ENCODE assay signal across 8 cellular contexts in the genomic region with DNA sequence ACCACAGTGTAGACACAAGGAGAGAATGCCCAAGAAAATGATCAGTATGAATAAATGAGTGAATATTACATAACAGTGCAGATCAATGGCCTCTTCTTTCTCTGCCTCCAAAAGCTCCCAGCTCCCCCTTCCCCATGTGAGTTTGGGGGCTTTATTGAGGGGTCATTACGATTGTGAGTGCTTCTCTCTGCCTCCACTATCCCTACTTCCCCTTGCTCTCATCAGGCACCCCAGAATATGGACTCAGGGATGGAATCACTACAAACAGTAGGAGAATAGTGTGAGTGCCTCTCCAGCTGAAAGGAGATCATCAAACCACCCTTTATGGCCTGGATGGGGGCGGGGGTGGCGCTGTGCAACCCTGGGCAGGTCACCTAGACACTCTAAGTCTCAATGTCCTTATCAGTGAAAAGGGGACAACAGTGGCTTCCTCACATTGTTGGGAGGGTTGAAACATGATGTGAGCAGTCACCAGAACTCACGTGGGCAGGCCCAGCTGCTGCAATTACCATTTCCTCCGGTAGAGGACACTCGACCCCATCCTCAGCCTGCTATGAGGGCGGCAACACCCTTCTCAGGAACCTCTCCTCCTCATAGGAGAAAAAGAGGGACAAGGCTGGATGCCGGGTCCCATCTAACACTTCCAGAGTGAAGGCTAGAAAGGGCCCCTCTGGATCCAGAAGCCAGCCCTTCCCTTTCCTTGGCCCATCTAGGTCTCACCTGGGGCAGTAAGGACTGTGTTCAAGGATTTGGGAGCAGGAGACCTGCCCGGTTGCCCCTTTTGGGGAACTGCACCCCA. TPM values are rescaled to one million over a fixed set of nuclear protein-coding genes. Genes with fewer than 3 reads are reported as not detected.
DNase-seq lines count a peak whose midpoint lies in the region; ATAC-seq, FAIRE-seq and TF ChIP-seq lines count a peak whose summit lies in the region.

No MANE protein-coding gene starts in this region.

- no peak for FAIRE-seq in K562 (lab: Jason Lieb, UNC)
- no peak for FAIRE-seq in small intestine (lab: Jason Lieb, UNC)

- ATAC-seq in GM21576 (IDR thresholded peaks at IDR 0.05; ENCODE audit: unreplicated experiment): peak; percentile 35
- peak; percentile 89 for ATAC-seq in K562
- no peak for ATAC-seq in GM21717 (IDR thresholded peaks at IDR 0.05; ENCODE audit: unreplicated experiment)

- H3K4me3 ChIP-seq in BE2C (ENCODE audit: low read depth, low read length) (no peak overlapping the region), K562 (no peak overlapping the region), iPS DF 6.9 (ENCODE audit: low read length) (no peak overlapping the region), small intestine (ENCODE audit: low read depth in 1 of 2, low read length in 2 of 2) (no peak overlapping the region)

- H3K9me3 ChIP-seq in BE2C (no peaks in the 10 kb centered on the region), K562 (replicated peaks; ENCODE audit: control insufficient read depth, insufficient read depth, low read depth, low read length) (no peaks in the 10 kb centered on the region), iPS DF 6.9 (ENCODE audit: control insufficient read depth, insufficient read depth, low read length) (no peaks in the 10 kb centered on the region), small intestine (ENCODE audit: control insufficient read depth, low read depth) (no peaks in the 10 kb centered on the region)

- no TSS peak for BruUV-seq in K562 (replicated peaks; lab: Mats Ljungman, UMichigan)

- H3K27me3 ChIP-seq in BE2C (peaks cover 11% of the 10 kb centered on the region), K562 (ENCODE audit: control insufficient read depth in 2 of 2, insufficient read depth in 2 of 2, low read length in 2 of 2) (no peaks in the 10 kb centered on the region), iPS DF 6.9 (ENCODE audit: control insufficient read depth, insufficient read depth, low read length) (peaks cover 31% of the 10 kb centered on the region), small intestine (ENCODE audit: control insufficient read depth in 2 of 2, insufficient read depth in 2 of 2, low read length in 2 of 2) (peaks cover 3 to 10% of the 10 kb centered on the region in 2 donors)

- H3K27ac ChIP-seq in K562 (ENCODE audit: extremely low read depth, low read depth, low read length) (peak overlapping the region; percentile 27; the same call in 1 of the 3 replicates), iPS DF 6.9 (ENCODE audit: low read length) (no peak overlapping the region), small intestine (ENCODE audit: low read depth in 1 of 2, low read length in 1 of 2) (no peak overlapping the region)

- H3K4me1 ChIP-seq in BE2C (peaks cover 4% of the 10 kb centered on the region), K562 (replicated peaks in 1 of 2; ENCODE audit: control insufficient read depth in 2 of 2, insufficient read depth in 2 of 2, low read length in 2 of 2) (peaks cover 20 to 27% of the 10 kb centered on the region in 2 experiments), iPS DF 6.9 (ENCODE audit: control insufficient read depth, insufficient read depth, low read length) (peaks cover 3% of the 10 kb centered on the region; the same call in 1 of the 2 replicates), small intestine (ENCODE audit: control insufficient read depth in 2 of 2, insufficient read depth in 1 of 2, low read depth in 1 of 2, low read length in 1 of 2) (no peaks in the 10 kb centered on the region)

- POLR2A ChIA-PET in K562 (lab: Yijun Ruan, JAX): interaction anchor here (0.6 to 1.1 kb wide), 6 partner anchors 9 to 196 kb away, joined by 3 to 6 read pairs (median 4); no protein-coding TSS in a partner anchor

- peak; percentile 83 for DNase-seq in BE2C
- peak; percentile 65 for DNase-seq in NCI-H2107 treated with DMSO at 0.1 percent for 48 hours (lab: John Stamatoyannopoulos, UW; ENCODE audit: unreplicated experiment)
- DNase-seq in UCSD-AML1 (lab: John Stamatoyannopoulos, UW; ENCODE audit: unreplicated experiment): peak; percentile 86
- peak; percentile 89 to 96 (median 91) for DNase-seq in K562 (ENCODE audit: extremely low read depth in 1 of 4, low spot score in 3 of 4)
- DNase-seq in iPS DF 6.9 (ENCODE audit: low read depth, low spot score): peak; percentile 78
- peak; percentile 85 for DNase-seq in small intestine

- CTCF ChIA-PET in K562 (lab: Yijun Ruan, JAX; ENCODE audit: low intra/inter-chr PET ratio): interaction anchor here (0.6 to 2.8 kb wide), 6 partner anchors 24 to 192 kb away, joined by 3 to 25 read pairs (median 4); a partner anchor contains a TSS

- in situ Hi-C loops in K562 (cut with MboI): loop anchor here (5.0 kb wide), 1 partner anchor 55 kb away; a partner anchor contains a TSS

- no peaks in the 10 kb centered on the region for H4K20me1 ChIP-seq in K562 (replicated peaks; ENCODE audit: control insufficient read depth, insufficient read depth, low read length)

- H3K9ac ChIP-seq in K562 (ENCODE audit: insufficient read depth in 1 of 2, low read depth in 2 of 2, low read length in 2 of 2): no peak overlapping the region; a peak in 1 of 4 replicates

- WGBS in K562 (ENCODE audit: insufficient coverage, low coverage, missing lambda C conversion rate): 6% methylated on average over 9 of the region's 9 CpGs
- WGBS in iPS DF 6.9 (ENCODE audit: insufficient coverage, insufficient read length): no CpG with 5 or more reads among the region's 9 CpGs
- WGBS in small intestine, 3 donors: 7 to 11% (median 9%) methylated on average over 9 of the region's 9 CpGs

- TF ChIP-seq EP300 in K562 (IDR thresholded peaks at IDR 0.05; ENCODE audit: low read length): no peak

- H3K79me2 ChIP-seq in K562 (ENCODE audit: control insufficient read depth, insufficient read depth, low read length): no peaks in the 10 kb centered on the region; the same call in 2 of the 3 replicates

- intact Hi-C loops in K562 (cut with micrococcal nuclease): loop anchor here (1.0 to 10.0 kb wide), 5 partner anchors 26 to 188 kb away; a partner anchor contains a TSS

- TF ChIP-seq CTCF in BE2C (IDR thresholded peaks at IDR 0.05; ENCODE audit: low read depth, low read length) (peak; percentile 97), K562 (IDR thresholded peaks at IDR 0.05 in 2 of 3, conservative IDR thresholded peaks at IDR 0.05 in 1 of 3; ENCODE audit: insufficient read depth in 2 of 3, low read depth in 1 of 3, low read length in 3 of 3) (peak; percentile 94 to 99 (median 99))

- TF ChIP-seq POLR2A in K562 (conservative IDR thresholded peaks at IDR 0.05): no peak

- peak overlapping the region; percentile 86 for H2AFZ ChIP-seq in K562 (ENCODE audit: low read depth, low read length)

- H3K4me2 ChIP-seq in K562 (ENCODE audit: insufficient read depth, low read length): peak overlapping the region; percentile 56

- no peaks in the 10 kb centered on the region for H3K36me3 ChIP-seq in BE2C
- H3K36me3 ChIP-seq in K562 (ENCODE audit: control insufficient read depth, insufficient read depth, low read length): no peaks in the 10 kb centered on the region
- no peaks in the 10 kb centered on the region for H3K36me3 ChIP-seq in iPS DF 6.9 (ENCODE audit: control insufficient read depth, insufficient read depth, low read length)
- H3K36me3 ChIP-seq in small intestine (ENCODE audit: control insufficient read depth in 2 of 2, insufficient read depth in 2 of 2, low read length in 2 of 2): no peaks in the 10 kb centered on the region

- peak; percentile 90 to 96 for TF ChIP-seq RAD21 in K562 (CRISPR knock-in tag; conservative IDR thresholded peaks at IDR 0.05 in 1 of 2, IDR thresholded peaks at IDR 0.05 in 1 of 2)

- no peaks in the 10 kb centered on the region for H3K9me1 ChIP-seq in K562 (ENCODE audit: control insufficient read depth, insufficient read depth, low read length)

RNA-seq across cellular contexts. Expression of a gene that starts 2.1 kb away (rescaled TPM):
- polyA plus RNA-seq in BE2C (2012; ENCODE audit: insufficient read depth, insufficient read length, low read depth): 6.0 TPM
- total RNA-seq in K562 (2011; cell fraction: chromatin; rRNA removed; ENCODE audit: low replicate concordance): 1.5 and 3.4 TPM in 2 replicates
- 3.6 and 4.3 TPM in 2 replicates for total RNA-seq in K562 (2011; cell fraction: nucleolus; rRNA removed)
- 2.3 and 3.1 TPM in 2 replicates for total RNA-seq in K562 (2011; cell fraction: nucleoplasm; rRNA removed)
- total RNA-seq in K562 (2014; rRNA removed) (5.9 and 7.3 TPM in 2 replicates), K562 (2014; rRNA removed; fragmentation: Illumina TruSeq; extraction: Trizol) (4.3 and 4.6 TPM in 2 replicates), K562 (2015; rRNA removed; fragmentation: Illumina TruSeq; extraction: Trizol) (3.7 and 3.8 TPM in 2 replicates), K562 (2021) (9.4 and 10.6 TPM in 2 replicates)
- polyA plus RNA-seq in K562 (2011; rRNA removed) (1.3 and 3.0 TPM in 2 replicates), K562 (2014; fragmentation: Illumina TruSeq; extraction: Trizol) (4.3 and 4.7 TPM in 2 replicates), K562 (2014; fragmentation: Nextera tagmentation; extraction: Ambion mirVana) (under 1 TPM; 0.41 to 0.62 TPM), K562 (2014; rRNA removed) (5.0 and 5.2 TPM in 2 replicates), small intestine (1 to 10 TPM in 1 of 3 donors, under 1 TPM in 1, not detected in 1; 0.22 to 1.3 TPM)
- 1.4 and 5.8 TPM in 2 replicates for polyA plus RNA-seq in K562 (2011; cell fraction: cytosol; rRNA removed)
- polyA plus RNA-seq in K562 (2011; cell fraction: nucleus; rRNA removed): 1.4 and 3.2 TPM in 2 replicates
- polyA plus RNA-seq in K562 (2012): 2.6 and 6.0 TPM in 2 replicates
- 2.1 and 3.9 TPM in 2 replicates for polyA minus RNA-seq in K562 (2011; rRNA and poly(A)+ RNA removed)
- 2.0 and 4.8 TPM in 2 replicates for polyA minus RNA-seq in K562 (2011; cell fraction: cytosol; rRNA and poly(A)+ RNA removed)
- polyA minus RNA-seq in K562 (2011; cell fraction: nucleus; rRNA and poly(A)+ RNA removed): 1.8 and 2.3 TPM in 2 replicates

RNA-seq across cellular contexts. Expression of a gene that starts 28.2 kb away (rescaled TPM):
- polyA plus RNA-seq in BE2C (2012; ENCODE audit: insufficient read depth, insufficient read length, low read depth): 139 TPM
- 330 and 658 TPM in 2 replicates for total RNA-seq in K562 (2011; cell fraction: chromatin; rRNA removed; ENCODE audit: low replicate concordance)
- 248 and 270 TPM in 2 replicates for total RNA-seq in K562 (2011; cell fraction: nucleolus; rRNA removed)
- total RNA-seq in K562 (2011; cell fraction: nucleoplasm; rRNA removed): 297 and 366 TPM in 2 replicates
- total RNA-seq in K562 (2014; rRNA removed) (31.4 and 34.9 TPM in 2 replicates), K562 (2014; rRNA removed; fragmentation: Illumina TruSeq; extraction: Trizol) (17.4 and 18.4 TPM in 2 replicates), K562 (2015; rRNA removed; fragmentation: Illumina TruSeq; extraction: Trizol) (22.7 and 23.6 TPM in 2 replicates), K562 (2021) (61.3 and 71.7 TPM in 2 replicates)
- polyA plus RNA-seq in K562 (2011; rRNA removed) (30.0 and 30.6 TPM in 2 replicates), K562 (2014; fragmentation: Illumina TruSeq; extraction: Trizol) (30.2 and 33.4 TPM in 2 replicates), K562 (2014; fragmentation: Nextera tagmentation; extraction: Ambion mirVana) (1 to 10 TPM; 3.1 to 3.4 TPM), K562 (2014; rRNA removed) (47.8 and 55.0 TPM in 2 replicates), small intestine (10 to 100 TPM; 19.5 to 48.2 (median 30.0) TPM)
- 11.8 and 25.6 TPM in 2 replicates for polyA plus RNA-seq in K562 (2011; cell fraction: cytosol; rRNA removed)
- 127 and 214 TPM in 2 replicates for polyA plus RNA-seq in K562 (2011; cell fraction: nucleus; rRNA removed)
- polyA plus RNA-seq in K562 (2012): 36.2 and 46.8 TPM in 2 replicates
- 20.1 and 32.9 TPM in 2 replicates for polyA minus RNA-seq in K562 (2011; rRNA and poly(A)+ RNA removed)
- 13.9 and 19.0 TPM in 2 replicates for polyA minus RNA-seq in K562 (2011; cell fraction: cytosol; rRNA and poly(A)+ RNA removed)
- polyA minus RNA-seq in K562 (2011; cell fraction: nucleus; rRNA and poly(A)+ RNA removed): 52.0 and 68.0 TPM in 2 replicates

RNA-seq across cellular contexts. Expression of a gene that starts 53.2 kb away (rescaled TPM):
- 56.3 TPM for polyA plus RNA-seq in BE2C (2012; ENCODE audit: insufficient read depth, insufficient read length, low read depth)
- total RNA-seq in K562 (2011; cell fraction: chromatin; rRNA removed; ENCODE audit: low replicate concordance): 5.3 and 11.2 TPM in 2 replicates
- 8.9 and 9.2 TPM in 2 replicates for total RNA-seq in K562 (2011; cell fraction: nucleolus; rRNA removed)
- total RNA-seq in K562 (2011; cell fraction: nucleoplasm; rRNA removed): 10.9 and 12.7 TPM in 2 replicates
- total RNA-seq in K562 (2014; rRNA removed): 21.7 and 29.6 TPM in 2 replicates
- 7.2 and 11.7 TPM in 2 replicates for total RNA-seq in K562 (2014; rRNA removed; fragmentation: Illumina TruSeq; extraction: Trizol)
- 15.6 and 15.7 TPM in 2 replicates for total RNA-seq in K562 (2015; rRNA removed; fragmentation: Illumina TruSeq; extraction: Trizol)
- total RNA-seq in K562 (2021): 60.7 and 78.7 TPM in 2 replicates
- 13.0 and 20.5 TPM in 2 replicates for polyA plus RNA-seq in K562 (2011; rRNA removed)
- 7.8 and 30.3 TPM in 2 replicates for polyA plus RNA-seq in K562 (2011; cell fraction: cytosol; rRNA removed)
- 6.0 and 11.9 TPM in 2 replicates for polyA plus RNA-seq in K562 (2011; cell fraction: nucleus; rRNA removed)
- polyA plus RNA-seq in K562 (2012): 25.2 and 31.6 TPM in 2 replicates
- 15.0 and 29.4 TPM in 2 replicates for polyA plus RNA-seq in K562 (2014; fragmentation: Illumina TruSeq; extraction: Trizol)
- polyA plus RNA-seq in K562 (2014; fragmentation: Nextera tagmentation; extraction: Ambion mirVana): 10 to 100 TPM in 1 of 2 experiments, 1 to 10 TPM in 1; 5.0 to 10.7 TPM
- polyA plus RNA-seq in K562 (2014; rRNA removed): 38.9 and 57.5 TPM in 2 replicates
- polyA minus RNA-seq in K562 (2011; rRNA and poly(A)+ RNA removed): 2.4 and 3.5 TPM in 2 replicates
- polyA minus RNA-seq in K562 (2011; cell fraction: cytosol; rRNA and poly(A)+ RNA removed): 4.8 and 12.4 TPM in 2 replicates
- polyA minus RNA-seq in K562 (2011; cell fraction: nucleus; rRNA and poly(A)+ RNA removed): 2.6 and 3.9 TPM in 2 replicates
- 100 to 1,000 TPM; 128 to 186 (median 135) TPM for polyA plus RNA-seq in small intestine
